Comparison of ENCODE assay signal across 11 cellular contexts in genomic region chr11:6475936-6476335, GRCh38. TPM values are rescaled to one million over a fixed set of nuclear protein-coding genes. Genes with fewer than 3 reads are reported as not detected.
DNase-seq lines count a peak whose midpoint lies in the region; ATAC-seq and TF ChIP-seq lines count a peak whose summit lies in the region.
"Had no signal": no experiment of that assay in that cellular context is flagged by ENCODE, and none has a peak within 500 bp of the region (broad histone marks: within the 10 kb centered on the region; RNA-seq: fewer than 3 reads in every experiment).

No MANE protein-coding gene starts in this region.

- H4K20me1 ChIP-seq in PC-3 (ENCODE audit: low read length) (no peaks in the 10 kb centered on the region), hepatocyte (ENCODE audit: insufficient read depth, poor library complexity, severe bottlenecking) (no peaks in the 10 kb centered on the region)

- CTCF ChIA-PET in AG04450 (lab: Charles Lee), result interaction anchor here (0.9 to 5.0 kb wide), 4 partner anchors 31 to 207 kb away, joined by 3 to 44 read pairs (median 5); partner anchors contain the start of gene MRPL17
- CTCF ChIA-PET in PC-3 (lab: Charles Lee), result interaction anchor here (1.8 kb wide), 1 partner anchor 97 kb away, joined by 4 read pairs; no protein-coding TSS in a partner anchor

- H3K4me3 ChIP-seq in AG04450 (ENCODE audit: low read depth, low read length), result no peak overlapping the region
- no peak overlapping the region for H3K4me3 ChIP-seq in H7 (ENCODE audit: insufficient read depth, low read depth, low read length)
- no peak overlapping the region for H3K4me3 ChIP-seq in PC-3 (ENCODE audit: low read length)
- H3K4me3 ChIP-seq in hepatocyte, result no peak overlapping the region

- H3F3A ChIP-seq in PC-3 (ENCODE audit: low read length, unreplicated experiment), result no peaks in the 10 kb centered on the region

- no peak overlapping the region for H3K9ac ChIP-seq in PC-3 (ENCODE audit: low read length)

- H3K79me2 ChIP-seq in PC-3 (ENCODE audit: low read length) (peaks cover 21% of the 10 kb centered on the region), hepatocyte (peaks cover 41% of the 10 kb centered on the region)

- POLR2A ChIA-PET in AG04450 (lab: Yijun Ruan, JAX) (interaction anchor here (1.4 kb wide), 1 partner anchor 156 kb away, joined by 3 read pairs; no protein-coding TSS in a partner anchor), PC-3 (lab: Charles Lee; ENCODE audit: unreplicated experiment) (interaction anchor here (0.7 kb wide), 1 partner anchor 56 kb away, joined by 20 read pairs; no protein-coding TSS in a partner anchor)

- H3K4me1 ChIP-seq in PC-3 (ENCODE audit: insufficient read depth, low read length), result peaks cover 34% of the 10 kb centered on the region
- peaks cover 30% of the 10 kb centered on the region for H3K4me1 ChIP-seq in hepatocyte (ENCODE audit: insufficient read depth)

- H3K36me3 ChIP-seq in H7 (replicated peaks; ENCODE audit: control insufficient read depth, insufficient read depth, low read length), result peaks cover 23% of the 10 kb centered on the region
- H3K36me3 ChIP-seq in PC-3 (ENCODE audit: low read depth, low read length), result peaks cover 15% of the 10 kb centered on the region; the same call in 1 of the 2 replicates
- H3K36me3 ChIP-seq in hepatocyte (replicated peaks; ENCODE audit: insufficient read depth, low read depth), result no peaks in the 10 kb centered on the region

- WGBS in hepatocyte (ENCODE audit: low lambda C conversion rate, missing lambda C conversion rate), result 75% methylated on average over 5 of the region's 5 CpGs

- H2AFZ ChIP-seq in PC-3 (ENCODE audit: low read length), result no peak overlapping the region
- no peak overlapping the region for H2AFZ ChIP-seq in hepatocyte

- H3K9me3 ChIP-seq in AG04450 (ENCODE audit: control insufficient read depth, insufficient read depth, low read length), result no peaks in the 10 kb centered on the region; the same call in 1 of the 2 replicates
- H3K9me3 ChIP-seq in PC-3 (ENCODE audit: low read length), result no peaks in the 10 kb centered on the region
- H3K9me3 ChIP-seq in hepatocyte (ENCODE audit: low read depth), result no peaks in the 10 kb centered on the region

- ATAC-seq in PC-3, result peak; percentile 23
- ATAC-seq: CD8-positive, alpha-beta T cell had no signal

- H3K27ac ChIP-seq in AG04450 (ENCODE audit: low read depth, low read length), result peak overlapping the region; percentile 21
- no peak overlapping the region for H3K27ac ChIP-seq in PC-3 (ENCODE audit: low read length)
- H3K27ac ChIP-seq in hepatocyte, result peak overlapping the region; percentile 94

- H3K4me2 ChIP-seq in PC-3 (ENCODE audit: low read length), result no peak overlapping the region
- no peak overlapping the region for H3K4me2 ChIP-seq in hepatocyte

- DNase-seq in AG04450 (ENCODE audit: low read depth, low spot score) (no peak), H7 (peak; percentile 71), PC-3 (peak; percentile 48), hepatocyte (ENCODE audit: low spot score) (no peak), ureter (ENCODE audit: low spot score) (no peak), ecto neural progenitor cell (ENCODE audit: low spot score) (no peak), KG1 (lab: John Stamatoyannopoulos, UW) (no peak), HPDE6-E6E7 (ENCODE audit: extremely low spot score) (no peak)
- DNase-seq: activated naive CD8-positive, alpha-beta T cell treated with anti-CD3 and anti-CD28 coated beads for 36 hours; CD8-positive, alpha-beta T cell; stimulated activated CD4-positive, alpha-beta T cell treated with anti-CD3 and anti-CD28 coated beads, Interleukin-1b, Interleukin-23, amount 100 ng/mL, for 48 hours had no signal

- H3K9me2 ChIP-seq in PC-3 (replicated peaks; ENCODE audit: low read length) (no peaks in the 10 kb centered on the region), hepatocyte (replicated peaks; ENCODE audit: insufficient read depth) (no peaks in the 10 kb centered on the region)

- BruUV-seq in PC-3 (replicated peaks; lab: Mats Ljungman, UMichigan), result no TSS peak

- intact Hi-C loops in PC-3 (cut with micrococcal nuclease), result loop anchor here (1.0 to 2.0 kb wide), 2 partner anchors 29 to 85 kb away; partner anchors contain the start of gene SMPD1

- H3K27me3 ChIP-seq in AG04450 (ENCODE audit: control insufficient read depth, insufficient read depth, low read length), result no peaks in the 10 kb centered on the region
- H3K27me3 ChIP-seq in H7 (ENCODE audit: control insufficient read depth, insufficient read depth, low read length), result peaks cover 5% of the 10 kb centered on the region
- no peaks in the 10 kb centered on the region for H3K27me3 ChIP-seq in PC-3 (ENCODE audit: low read length)
- H3K27me3 ChIP-seq in hepatocyte, result no peaks in the 10 kb centered on the region

- TF ChIP-seq CTCF in AG04450 (IDR thresholded peaks at IDR 0.05; ENCODE audit: low read depth, low read length), result no peak
- peak; percentile 32; the same call in 1 of the 2 replicates for TF ChIP-seq CTCF in PC-3 (conservative IDR thresholded peaks at IDR 0.05; ENCODE audit: low read depth, low read length)
- no peak for TF ChIP-seq CTCF in hepatocyte (IDR thresholded peaks at IDR 0.05; ENCODE audit: poor library complexity)

RNA-seq across cellular contexts. Expression of gene TRIM3, which starts 2.2 kb away (rescaled TPM):
- 10.5 and 11.7 TPM in 2 replicates for polyA plus RNA-seq in AG04450 (2011; rRNA removed)
- polyA minus RNA-seq in AG04450 (2011; rRNA and poly(A)+ RNA removed), result 10.9 and 15.3 TPM in 2 replicates
- 18.3 and 24.9 TPM in 2 replicates for total RNA-seq in H7 (2014; rRNA removed; shearing (Covaris generic))
- total RNA-seq in PC-3 (2014; rRNA removed), result 20.3 and 24.7 TPM in 2 replicates
- total RNA-seq in hepatocyte, result 18.1 and 26.2 TPM in 2 replicates
- polyA plus RNA-seq in hepatocyte, result 31.6 and 35.5 TPM in 2 replicates
- 21.1 TPM for total RNA-seq in ureter

RNA-seq across cellular contexts. Expression of gene ARFIP2, which starts 5.2 kb away (rescaled TPM):
- polyA plus RNA-seq in AG04450 (2011; rRNA removed), result 79.1 and 88.2 TPM in 2 replicates
- polyA minus RNA-seq in AG04450 (2011; rRNA and poly(A)+ RNA removed), result 60.1 and 62.3 TPM in 2 replicates
- 56.0 and 57.1 TPM in 2 replicates for total RNA-seq in H7 (2014; rRNA removed; shearing (Covaris generic))
- 57.2 and 65.2 TPM in 2 replicates for total RNA-seq in PC-3 (2014; rRNA removed)
- total RNA-seq in hepatocyte, result 78.0 and 90.1 TPM in 2 replicates
- polyA plus RNA-seq in hepatocyte, result 94.9 and 108 TPM in 2 replicates
- total RNA-seq in ureter, result 49.3 TPM

RNA-seq across cellular contexts. Expression of gene TIMM10B, which starts 5.4 kb away (rescaled TPM):
- polyA plus RNA-seq in AG04450 (2011; rRNA removed), result 26.7 and 33.1 TPM in 2 replicates
- polyA minus RNA-seq in AG04450 (2011; rRNA and poly(A)+ RNA removed), result 17.5 and 25.6 TPM in 2 replicates
- total RNA-seq in H7 (2014; rRNA removed; shearing (Covaris generic)), result 23.1 and 24.9 TPM in 2 replicates
- 25.5 and 26.4 TPM in 2 replicates for total RNA-seq in PC-3 (2014; rRNA removed)
- total RNA-seq in hepatocyte, result 56.3 and 68.0 TPM in 2 replicates
- polyA plus RNA-seq in hepatocyte, result 52.1 and 65.8 TPM in 2 replicates
- 48.3 TPM for total RNA-seq in ureter

RNA-seq across cellular contexts. Expression of gene DNHD1, which starts 21.1 kb away (rescaled TPM):
- 2.2 and 3.1 TPM in 2 replicates for polyA plus RNA-seq in AG04450 (2011; rRNA removed)
- polyA minus RNA-seq in AG04450 (2011; rRNA and poly(A)+ RNA removed), result 8.4 and 8.9 TPM in 2 replicates
- 5.9 and 11.2 TPM in 2 replicates for total RNA-seq in H7 (2014; rRNA removed; shearing (Covaris generic))
- total RNA-seq in PC-3 (2014; rRNA removed), result 9.3 and 14.5 TPM in 2 replicates
- total RNA-seq in hepatocyte, result 7.3 and 8.1 TPM in 2 replicates
- 7.1 and 7.9 TPM in 2 replicates for polyA plus RNA-seq in hepatocyte
- total RNA-seq in ureter, result 24.2 TPM

RNA-seq across cellular contexts. Expression of gene HPX, which starts 35.1 kb away (rescaled TPM):
- polyA plus RNA-seq in AG04450 (2011; rRNA removed) (0.32 and 0.67 TPM in 2 replicates), hepatocyte (229 and 358 TPM in 2 replicates)
- 1.0 and 2.1 TPM in 2 replicates for polyA minus RNA-seq in AG04450 (2011; rRNA and poly(A)+ RNA removed)
- total RNA-seq in H7 (2014; rRNA removed; shearing (Covaris generic)), result 3.2 TPM in 1 of 2 replicates, not detected in the other
- total RNA-seq in PC-3 (2014; rRNA removed) (1.6 TPM in 1 of 2 replicates, not detected in the other), hepatocyte (361 and 367 TPM in 2 replicates), ureter (1.2 TPM)
- total RNA-seq: activated naive CD8-positive, alpha-beta T cell treated with anti-CD3 and anti-CD28 coated beads for 36 hours had no signal

Comparison
In these comparisons a context has a peak if more than half of its experiments do, and no peak if none do; other contexts are left out.
1. DNase-seq: peak in H7 (single experiment) and PC-3 (single experiment); none in AG04450 (single experiment), hepatocyte (single experiment), ureter (single experiment), ecto neural progenitor cell (single experiment), KG1 (single experiment) and HPDE6-E6E7 (single experiment).